ENCODE assay signal across 2 cellular contexts in genomic region chr6:106530026-106530425, GRCh38.
TF ChIP-seq lines count a peak whose summit lies in the region.

No MANE protein-coding gene starts in this region.

TF ChIP-seq in HepG2, 621 proteins besides CTCF, POLR2A, EP300 and RAD21 (continues in another document):
- TF ChIP-seq ZBTB46 (CRISPR knock-in tag; IDR thresholded peaks at IDR 0.05; ENCODE audit: borderline replicate concordance), result no peak
- TF ChIP-seq ZBTB44 (CRISPR knock-in tag; IDR thresholded peaks at IDR 0.05), result no peak
- TF ChIP-seq KLF9 (CRISPR knock-in tag; IDR thresholded peaks at IDR 0.05; ENCODE audit: low read depth), result no peak
- no peak for TF ChIP-seq ZNF646 (CRISPR knock-in tag; IDR thresholded peaks at IDR 0.05)
- TF ChIP-seq TCF7L2 (IDR thresholded peaks at IDR 0.05; ENCODE audit: low read depth, low read length), result no peak
- TF ChIP-seq RAD51 (IDR thresholded peaks at IDR 0.05; ENCODE audit: borderline replicate concordance), result no peak
- TF ChIP-seq MLXIP (CRISPR knock-in tag; IDR thresholded peaks at IDR 0.05; ENCODE audit: borderline replicate concordance), result no peak
- TF ChIP-seq HDAC2 (CRISPR knock-in tag; IDR thresholded peaks at IDR 0.05), result no peak

TF ChIP-seq in GM12878, 131 proteins besides CTCF, POLR2A, EP300 and RAD21 (continued from another document):
- no peak for TF ChIP-seq ZBTB40 (IDR thresholded peaks at IDR 0.05; ENCODE audit: borderline replicate concordance)
